ENCODE assay signal across 8 cellular contexts in the genomic region with DNA sequence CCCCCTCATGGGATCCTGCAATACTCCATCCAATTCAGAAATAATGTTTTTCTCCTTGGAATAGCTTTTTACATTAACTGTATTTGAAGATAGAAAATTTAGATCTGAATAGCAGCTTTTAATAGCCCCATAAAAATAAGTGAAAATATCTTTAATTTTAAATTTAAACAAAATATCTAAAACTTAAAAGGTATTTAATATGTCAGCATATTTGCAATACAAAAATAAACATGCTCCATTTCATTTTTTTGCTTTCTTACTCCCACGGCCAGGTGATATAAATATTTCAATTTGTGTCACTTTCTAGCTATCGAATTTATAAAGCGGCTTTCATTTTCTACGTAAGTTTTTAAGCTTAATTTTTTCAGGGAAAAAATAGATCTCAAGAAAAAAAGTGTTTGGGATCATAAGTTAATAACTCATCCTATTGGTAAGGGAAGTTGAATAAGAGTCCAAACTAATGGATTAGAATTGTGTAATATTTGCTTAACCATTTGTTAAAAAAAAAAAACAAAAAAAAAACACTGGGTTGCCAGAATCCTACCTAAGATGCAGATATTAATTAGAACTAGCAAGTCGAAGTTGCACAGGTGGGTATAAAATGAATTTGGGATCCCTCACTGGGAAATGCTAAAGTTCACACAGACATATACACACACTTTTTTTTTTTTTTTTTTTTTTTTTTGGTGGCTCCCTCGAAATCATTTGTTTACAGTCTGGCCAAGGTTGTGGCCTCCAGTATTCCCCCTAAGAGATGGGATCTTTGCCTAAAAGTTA. TPM values are rescaled to one million over a fixed set of nuclear protein-coding genes. Genes with fewer than 3 reads are reported as not detected.
DNase-seq lines count a peak whose midpoint lies in the region; ATAC-seq, FAIRE-seq and TF ChIP-seq lines count a peak whose summit lies in the region.

No MANE protein-coding gene starts in this region.

- TF ChIP-seq EP300 in GM12878 (IDR thresholded peaks at IDR 0.05; ENCODE audit: borderline replicate concordance in 1 of 2, control insufficient read depth in 1 of 2, low read depth in 2 of 2, low read length in 2 of 2): no peak
- no peak for TF ChIP-seq EP300 in upper lobe of left lung (IDR thresholded peaks at IDR 0.05)

- H3K9ac ChIP-seq in GM12878 (ENCODE audit: control insufficient read depth, insufficient read depth, low read length): peak overlapping the region; percentile 99

- no peaks in the 10 kb centered on the region for H3K27me3 Mint-ChIP-seq in activated naive CD4-positive, alpha-beta T cell treated with anti-CD3 and anti-CD28 coated beads, Interleukin-2, amount 10 ng/mL, durations not matched to agents 7 days and 5 days

- peak overlapping the region; percentile 93 for H3K4me3 ChIP-seq in GM12878
- peak overlapping the region; percentile 47 for H3K4me3 ChIP-seq in lung
- H3K4me3 ChIP-seq in upper lobe of left lung: peak overlapping the region in 3 of 4 donors; percentile 49 to 65 (median 59)

- no TSS peak for BruUV-seq in GM12878 (replicated peaks; lab: Mats Ljungman, UMichigan)

- no peak for TF ChIP-seq CTCF in GM12878 (IDR thresholded peaks at IDR 0.05 in 2 of 3, conservative IDR thresholded peaks at IDR 0.05 in 1 of 3; ENCODE audit: control insufficient read depth in 2 of 3, extremely low read depth in 1 of 3, insufficient read depth in 1 of 3, low read depth in 3 of 3, low read length in 3 of 3)
- no peak for TF ChIP-seq CTCF in lung (IDR thresholded peaks at IDR 0.05; ENCODE audit: control extremely low read depth, extremely low read depth)
- no peak for TF ChIP-seq CTCF in upper lobe of left lung (IDR thresholded peaks at IDR 0.05)

- RAD21 ChIA-PET in GM12878 (lab: Charles Lee; ENCODE audit: unreplicated experiment): interaction anchor here (0.7 to 8.8 kb wide), 19 partner anchors 10 to 144 kb away, joined by 3 to 111 read pairs (median 5); no protein-coding TSS in a partner anchor

- TF ChIP-seq POLR2A in GM12878 (IDR thresholded peaks at IDR 0.05; ENCODE audit: low read depth, low read length): no peak
- TF ChIP-seq POLR2A in upper lobe of left lung (IDR thresholded peaks at IDR 0.05): no peak

- TF ChIP-seq RAD21 in GM12878 (IDR thresholded peaks at IDR 0.05; ENCODE audit: insufficient read depth, low read depth, low read length): no peak

- H3K9me3 ChIP-seq in GM12878 (replicated peaks; ENCODE audit: control insufficient read depth, insufficient read depth, low read length): no peaks in the 10 kb centered on the region
- no peaks in the 10 kb centered on the region for H3K9me3 ChIP-seq in lung (ENCODE audit: control insufficient read depth in 2 of 2, insufficient read depth in 1 of 2, low read length in 1 of 2)
- no peaks in the 10 kb centered on the region for H3K9me3 ChIP-seq in upper lobe of left lung

- H3K27ac ChIP-seq in GM12878 (ENCODE audit: control insufficient read depth, insufficient read depth) (peak overlapping the region; percentile 100), lung (ENCODE audit: low read depth in 1 of 2, low read length in 1 of 2) (peak overlapping the region; percentile 94 to 98), upper lobe of left lung (peak overlapping the region; percentile 96 to 99 (median 98))

- peaks cover 40% of the 10 kb centered on the region for H3K79me2 ChIP-seq in GM12878 (ENCODE audit: control insufficient read depth, insufficient read depth, low read length)

- peak overlapping the region; percentile 90 for H3K4me3 Mint-ChIP-seq in activated naive CD4-positive, alpha-beta T cell treated with anti-CD3 and anti-CD28 coated beads, Interleukin-2, amount 10 ng/mL, durations not matched to agents 7 days and 5 days

- intact Hi-C loops in GM12878 (cut with micrococcal nuclease; ENCODE audit: unreplicated experiment): no loop called here

- FAIRE-seq in GM12878 (lab: Jason Lieb, UNC): no peak

- no peak for DNase-seq in activated naive CD4-positive, alpha-beta T cell treated with anti-CD3 and anti-CD28 coated beads, Interleukin-2, amount 10 ng/mL, durations not matched to agents 7 days and 5 days
- DNase-seq in activated naive CD4-positive, alpha-beta T cell (lab: John Stamatoyannopoulos, UW): no peak
- DNase-seq in GM12878 (ENCODE audit: low read depth, low spot score) (no peak), lung (ENCODE audit: low spot score) (no peak), upper lobe of left lung (no peak), NCI-H748 (lab: John Stamatoyannopoulos, UW; ENCODE audit: unreplicated experiment) (no peak)

- CTCF ChIA-PET in activated naive CD4-positive, alpha-beta T cell treated with anti-CD3 and anti-CD28 coated beads, Interleukin-2, amount 10 ng/mL, durations not matched to agents 7 days and 5 days (lab: Charles Lee): interaction anchor here (1.2 to 3.1 kb wide), 4 partner anchors 15 to 46 kb away, joined by 3 to 22 read pairs (median 11); no protein-coding TSS in a partner anchor
- CTCF ChIA-PET in GM12878 (lab: Yijun Ruan, JAX): interaction anchor here (0.6 to 4.8 kb wide), 12 partner anchors 7 to 158 kb away, joined by 3 to 35 read pairs (median 5); no protein-coding TSS in a partner anchor

- SMC1A ChIA-PET in GM12878 (lab: Charles Lee; ENCODE audit: uncharacterized antibody, unreplicated experiment): interaction anchor here (0.6 to 4.9 kb wide), 25 partner anchors 9 to 520 kb away, joined by 3 to 98 read pairs (median 4); no protein-coding TSS in a partner anchor

- peak overlapping the region; percentile 71 for H3K4me2 ChIP-seq in GM12878 (ENCODE audit: control insufficient read depth, insufficient read depth)

- H3K27me3 ChIP-seq in GM12878 (replicated peaks in 1 of 2; ENCODE audit: control insufficient read depth in 2 of 2, insufficient read depth in 2 of 2, low read length in 1 of 2) (no peaks in the 10 kb centered on the region), lung (ENCODE audit: control insufficient read depth, insufficient read depth) (no peaks in the 10 kb centered on the region), upper lobe of left lung (no peaks in the 10 kb centered on the region)

- H3K9me3 Mint-ChIP-seq in activated naive CD4-positive, alpha-beta T cell treated with anti-CD3 and anti-CD28 coated beads, Interleukin-2, amount 10 ng/mL, durations not matched to agents 7 days and 5 days: no peaks in the 10 kb centered on the region

- peak overlapping the region; percentile 77 for H2AFZ ChIP-seq in GM12878 (ENCODE audit: control insufficient read depth, low read depth, low read length)

- H3K4me1 Mint-ChIP-seq in activated naive CD4-positive, alpha-beta T cell treated with anti-CD3 and anti-CD28 coated beads, Interleukin-2, amount 10 ng/mL, durations not matched to agents 7 days and 5 days: peaks cover 46% of the 10 kb centered on the region

- WGBS in GM12878 (ENCODE audit: insufficient coverage, insufficient replicate concordance, low lambda C conversion rate, missing lambda C conversion rate): 0% methylated on average over 5 of the region's 6 CpGs
- WGBS in lung, 2 donors: 39 to 54% methylated on average over 6 of the region's 6 CpGs
- 40 to 45% methylated on average over 6 of the region's 6 CpGs for WGBS in upper lobe of left lung, 2 donors

- peaks cover 35% of the 10 kb centered on the region for H3K36me3 Mint-ChIP-seq in activated naive CD4-positive, alpha-beta T cell treated with anti-CD3 and anti-CD28 coated beads, Interleukin-2, amount 10 ng/mL, durations not matched to agents 7 days and 5 days

- POLR2A ChIA-PET in GM12878 (lab: Charles Lee): interaction anchor here (0.6 to 10.3 kb wide), 27 partner anchors 10 to 1525 kb away, joined by 3 to 176 read pairs (median 5); a partner anchor contains a TSS

- H3K4me1 ChIP-seq in GM12878 (ENCODE audit: control insufficient read depth, insufficient read depth, low read length): peaks cover 16% of the 10 kb centered on the region
- peaks cover 7 to 28% of the 10 kb centered on the region in 2 donors for H3K4me1 ChIP-seq in lung (ENCODE audit: control insufficient read depth in 2 of 2, insufficient read depth in 2 of 2, low read length in 2 of 2)
- peaks cover 30 to 42% (median 36%) of the 10 kb centered on the region in 4 donors for H3K4me1 ChIP-seq in upper lobe of left lung

- peak overlapping the region; percentile 99 for H3K27ac Mint-ChIP-seq in activated naive CD4-positive, alpha-beta T cell treated with anti-CD3 and anti-CD28 coated beads, Interleukin-2, amount 10 ng/mL, durations not matched to agents 7 days and 5 days

- ATAC-seq in GM12878: no peak
- no peak for ATAC-seq in lung (ENCODE audit: insufficient read depth, low FRiP score)
- ATAC-seq in upper lobe of left lung (ENCODE audit: low FRiP score in 2 of 2): no peak
- no peak for ATAC-seq in GM19328 (IDR thresholded peaks at IDR 0.05; ENCODE audit: unreplicated experiment)
- no peak for ATAC-seq in GM18873 (IDR thresholded peaks at IDR 0.05; ENCODE audit: low FRiP score, unreplicated experiment)

- no peaks in the 10 kb centered on the region for H4K20me1 ChIP-seq in GM12878 (ENCODE audit: control insufficient read depth, insufficient read depth)

- H3K36me3 ChIP-seq in GM12878 (ENCODE audit: control insufficient read depth in 2 of 2, insufficient read depth in 2 of 2, low read length in 1 of 2): no peaks in the 10 kb centered on the region
- H3K36me3 ChIP-seq in lung (ENCODE audit: control insufficient read depth in 2 of 2, insufficient read depth in 2 of 2, low read length in 2 of 2): peaks cover 0 to 1% of the 10 kb centered on the region in 2 donors
- H3K36me3 ChIP-seq in upper lobe of left lung: no peaks in the 10 kb centered on the region

- in situ Hi-C loops in GM12878 (cut with MboI): no loop called here

RNA-seq across cellular contexts. Expression of a gene that starts 47.6 kb away (rescaled TPM):
- 233 and 280 TPM in 2 replicates for total RNA-seq in GM12878 (2013; cell fraction: nucleolus; rRNA removed)
- total RNA-seq in GM12878 (2014; rRNA removed) (106 and 118 TPM in 2 replicates), GM12878 (2014; rRNA removed; fragmentation: Illumina TruSeq; extraction: Trizol) (133 and 135 TPM in 2 replicates), GM12878 (2021) (141 and 144 TPM in 2 replicates), lung (100 to 1,000 TPM; 148 to 180 TPM), upper lobe of left lung (100 to 1,000 TPM; 105 to 208 (median 133) TPM)
- 130 TPM for polyA plus RNA-seq in GM12878 (2011; ENCODE audit: low read depth)
- polyA plus RNA-seq in GM12878 (2011; rRNA removed) (132 and 194 TPM in 2 replicates), GM12878 (2014; fragmentation: Illumina TruSeq; extraction: Trizol) (145 and 187 TPM in 2 replicates), GM12878 (2014; fragmentation: Nextera tagmentation; extraction: Ambion mirVana) (100 to 1,000 TPM; 190 to 199 TPM), GM12878 (2014; rRNA removed) (93.1 and 111 TPM in 2 replicates), GM12878 (2016; fragmentation: Nextera tagmentation; extraction: Ambion mirVana) (100 to 1,000 TPM; 167 to 168 TPM), lung (100 to 1,000 TPM in 1 of 2 donors, 10 to 100 TPM in 1; 66.6 to 104 TPM)
- 61.5 and 81.4 TPM in 2 replicates for polyA plus RNA-seq in GM12878 (2011; cell fraction: cytosol; rRNA removed)
- 66.5 and 68.6 TPM in 2 replicates for polyA plus RNA-seq in GM12878 (2011; cell fraction: nucleus; rRNA removed)
- 92.9 and 105 TPM in 2 replicates for polyA plus RNA-seq in GM12878 (2012)
- polyA minus RNA-seq in GM12878 (2011; rRNA and poly(A)+ RNA removed): 135 and 229 TPM in 2 replicates
- 53.3 and 71.7 TPM in 2 replicates for polyA minus RNA-seq in GM12878 (2011; cell fraction: cytosol; rRNA and poly(A)+ RNA removed)
- 71.0 and 107 TPM in 2 replicates for polyA minus RNA-seq in GM12878 (2011; cell fraction: nucleus; rRNA and poly(A)+ RNA removed)
